1 cellular context compared by ENCODE assay signal in genomic region chr11:6526411-6527135, GRCh38.
TF ChIP-seq lines count a peak whose summit lies in the region.

No MANE protein-coding gene starts in this region.

TF ChIP-seq in SK-N-SH, 30 proteins besides CTCF, POLR2A, EP300 and RAD21:
- TF ChIP-seq REST (IDR thresholded peaks at IDR 0.05; ENCODE audit: low read depth, low read length) (no peak), FOSL2 (IDR thresholded peaks at IDR 0.05; ENCODE audit: borderline replicate concordance, low read depth) (no peak), MXI1 (IDR thresholded peaks at IDR 0.05; ENCODE audit: low read depth, low read length) (no peak)
TF ChIP-seq in SK-N-SH: peak in this region for 0.
